Comparison of ENCODE assay signal across 10 cellular contexts in genomic region chr7:124101173-124101768, GRCh38.
DNase-seq lines count a peak whose midpoint lies in the region; TF ChIP-seq lines count a peak whose summit lies in the region.
"Had no signal": no experiment of that assay in that cellular context is flagged by ENCODE, and none has a peak within 500 bp of the region (broad histone marks: within the 10 kb centered on the region; RNA-seq: fewer than 3 reads in every experiment).

No MANE protein-coding gene starts in this region.

- no peak overlapping the region for H3K4me3 Mint-ChIP-seq in activated naive CD4-positive, alpha-beta T cell treated with anti-CD3 and anti-CD28 coated beads for 36 hours
- no peak overlapping the region for H3K4me3 Mint-ChIP-seq in immature natural killer cell
- H3K4me3 Mint-ChIP-seq: T-helper 1 cell treated with Interleukin-12 subunit alpha and Interleukin-12 subunit beta and Interleukin-4 antibody, amounts not matched to agents 30 μg/mL and 1 μg/mL, for 36 hours had no signal

- peak; percentile 8 for DNase-seq in activated naive CD4-positive, alpha-beta T cell treated with anti-CD3 and anti-CD28 coated beads for 36 hours
- DNase-seq in activated naive CD4-positive, alpha-beta T cell treated with anti-CD3 and anti-CD28 coated beads, Interleukin-2, amount 50 U/mL, for 16 hours: no peak
- DNase-seq in NCI-H748 treated with DMSO at 0.1 percent for 48 hours (lab: John Stamatoyannopoulos, UW): peak; percentile 8
- peak; percentile 9 for DNase-seq in fibroblast of the aortic adventitia (ENCODE audit: low read depth)
- DNase-seq in testis: peak; percentile 26
- DNase-seq in NCI-H146 (lab: John Stamatoyannopoulos, UW): no peak
- DNase-seq in immature natural killer cell: no peak
- DNase-seq in activated CD4-positive, alpha-beta T cell treated with anti-CD3 and anti-CD28 coated beads, Interleukin-2, amount 50 U/mL, for 4 hours: no peak
- DNase-seq: GF-D8 had no signal

- H3K36me3 ChIP-seq in testis (ENCODE audit: low read depth, missing control alignments): no peaks in the 10 kb centered on the region

- H3K9me3 Mint-ChIP-seq in activated naive CD4-positive, alpha-beta T cell treated with anti-CD3 and anti-CD28 coated beads for 36 hours: peaks cover 12% of the 10 kb centered on the region
- H3K9me3 Mint-ChIP-seq in immature natural killer cell: peaks cover 4 to 28% (median 12%) of the 10 kb centered on the region in 6 donors
- H3K9me3 Mint-ChIP-seq: T-helper 1 cell treated with Interleukin-12 subunit alpha and Interleukin-12 subunit beta and Interleukin-4 antibody, amounts not matched to agents 30 μg/mL and 1 μg/mL, for 36 hours had no signal

- CTCF ChIA-PET in activated naive CD4-positive, alpha-beta T cell treated with anti-CD3 and anti-CD28 coated beads for 36 hours (lab: Charles Lee): interaction anchor here (0.7 to 1.4 kb wide), 3 partner anchors 10 to 68 kb away, joined by 3 to 5 read pairs (median 3); no protein-coding TSS in a partner anchor

- TF ChIP-seq CTCF in fibroblast of the aortic adventitia (IDR thresholded peaks at IDR 0.05; ENCODE audit: insufficient read depth, low read length) (peak; percentile 25), testis (IDR thresholded peaks at IDR 0.05) (peak in 2 of 3 experiments; percentile 15 to 23)

- no peaks in the 10 kb centered on the region for H3K4me1 Mint-ChIP-seq in activated naive CD4-positive, alpha-beta T cell treated with anti-CD3 and anti-CD28 coated beads for 36 hours (ENCODE audit: low read depth)
- H3K4me1 Mint-ChIP-seq in immature natural killer cell: no peaks in the 10 kb centered on the region

- no peaks in the 10 kb centered on the region for H3K36me3 Mint-ChIP-seq in activated naive CD4-positive, alpha-beta T cell treated with anti-CD3 and anti-CD28 coated beads for 36 hours (ENCODE audit: low read depth)
- no peaks in the 10 kb centered on the region for H3K36me3 Mint-ChIP-seq in immature natural killer cell

- no peaks in the 10 kb centered on the region for H3K27me3 ChIP-seq in testis

- no peak overlapping the region for H3K4me3 ChIP-seq in fibroblast of the aortic adventitia (ENCODE audit: low read depth, low read length)
- no peak overlapping the region for H3K4me3 ChIP-seq in testis

- WGBS in testis, 2 donors: 47 to 50% methylated on average over 5 of the region's 5 CpGs

- no peaks in the 10 kb centered on the region for H3K9me3 ChIP-seq in testis

- no peak overlapping the region for H3K27ac Mint-ChIP-seq in activated naive CD4-positive, alpha-beta T cell treated with anti-CD3 and anti-CD28 coated beads for 36 hours
- H3K27ac Mint-ChIP-seq in immature natural killer cell: no peak overlapping the region
- H3K27ac Mint-ChIP-seq: T-helper 1 cell treated with Interleukin-12 subunit alpha and Interleukin-12 subunit beta and Interleukin-4 antibody, amounts not matched to agents 30 μg/mL and 1 μg/mL, for 36 hours had no signal

- no peaks in the 10 kb centered on the region for H3K27me3 Mint-ChIP-seq in activated naive CD4-positive, alpha-beta T cell treated with anti-CD3 and anti-CD28 coated beads for 36 hours (ENCODE audit: low read depth)
- H3K27me3 Mint-ChIP-seq in immature natural killer cell (ENCODE audit: low read depth in 3 of 3): peaks cover 0 to 3% (median 0%) of the 10 kb centered on the region in 3 donors

- no peak for TF ChIP-seq POLR2A in testis (IDR thresholded peaks at IDR 0.05)

- H3K27ac ChIP-seq in testis: no peak overlapping the region

- H3K4me1 ChIP-seq in testis: no peaks in the 10 kb centered on the region

- intact Hi-C loops in activated naive CD4-positive, alpha-beta T cell treated with anti-CD3 and anti-CD28 coated beads for 36 hours (cut with micrococcal nuclease): loop anchor here (5.0 kb wide), 2 partner anchors 304 to 686 kb away; no protein-coding TSS in a partner anchor
- intact Hi-C loops in testis (cut with DNase I; ENCODE audit: low total_unique reads): no loop called here

Comparison
In these comparisons a context has a peak if more than half of its experiments do, and no peak if none do; other contexts are left out.
1. DNase-seq: peak in activated naive CD4-positive, alpha-beta T cell treated with anti-CD3 and anti-CD28 coated beads for 36 hours (single experiment), NCI-H748 treated with DMSO at 0.1 percent for 48 hours (single experiment), fibroblast of the aortic adventitia (single experiment) and testis (single experiment); none in activated naive CD4-positive, alpha-beta T cell treated with anti-CD3 and anti-CD28 coated beads, Interleukin-2, amount 50 U/mL, for 16 hours (single experiment), NCI-H146 (single experiment), immature natural killer cell (0 of 3) and activated CD4-positive, alpha-beta T cell treated with anti-CD3 and anti-CD28 coated beads, Interleukin-2, amount 50 U/mL, for 4 hours (0 of 2).